Comparison of ENCODE assay signal across 30 cellular contexts in genomic region chr17:6688944-6689343, GRCh38. TPM values are rescaled to one million over a fixed set of nuclear protein-coding genes. Genes with fewer than 3 reads are reported as not detected.
"Had no signal": no experiment of that assay in that cellular context is flagged by ENCODE, and none has a peak within 500 bp of the region (broad histone marks: within the 10 kb centered on the region; RNA-seq: fewer than 3 reads in every experiment).

No MANE protein-coding gene starts in this region.

- FAIRE-seq: urothelium cell line had no signal

- H3K27ac ChIP-seq: stomach, suprapubic skin, testis, thoracic aorta, thyroid gland, tibial artery, tibial nerve, transverse colon, upper lobe of left lung, upper lobe of right lung, uterus, vagina had no signal

- H3K27me3 ChIP-seq: testis, thyroid gland, tibial nerve, upper lobe of left lung, upper lobe of right lung, uterus, vagina had no signal

- H3K9me3 ChIP-seq: stomach, suprapubic skin, testis, thoracic aorta, thyroid gland, tibial artery, tibial nerve, transverse colon, upper lobe of left lung, upper lobe of right lung, uterus, vagina had no signal

- H3K4me3 ChIP-seq: stomach, suprapubic skin, testis, thoracic aorta, thyroid gland, tibial artery, tibial nerve, transverse colon, upper lobe of left lung, upper lobe of right lung, uterus, vagina had no signal

- H3K36me3 ChIP-seq: stomach, suprapubic skin, thoracic aorta, thyroid gland, tibial artery, tibial nerve, transverse colon, upper lobe of left lung, upper lobe of right lung, uterus, vagina had no signal

- ATAC-seq: stimulated activated effector memory CD8-positive, alpha-beta T cell treated with anti-CD3 and anti-CD28 coated beads, Interleukin-12 subunit alpha, Interleukin-12 subunit beta, amount 100 ng/mL, for 72 hours; stimulated activated memory B cell treated with anti-CD40 and anti-IgM and Interleukin-4, amounts not matched to agents 10 μg/mL and 1 μg/mL and 100 μg/mL, for 72 hours; stimulated activated naive B cell treated with anti-CD40 and anti-IgM and Interleukin-4, amounts not matched to agents 10 μg/mL and 1 μg/mL and 100 μg/mL, for 72 hours; stimulated activated naive CD8-positive, alpha-beta T cell treated with anti-CD3 and anti-CD28 coated beads, Interleukin-15, amount 100 ng/mL, for 72 hours; stimulated activated naive CD8-positive, alpha-beta T cell treated with anti-CD3 and anti-CD28 coated beads, Interleukin-15, Interleukin-2, amounts not matched to agents 100 U/mL and 50 U/mL, for 24 hours; upper lobe of right lung had no signal

- DNase-seq: stimulated activated CD4-positive, alpha-beta T cell treated with anti-CD3 and anti-CD28 coated beads, Interleukin-2, amount 100 ng/mL, for 48 hours; stimulated activated CD4-positive, alpha-beta T cell treated with anti-CD3 and anti-CD28 coated beads, Interleukin-4, amount 100 ng/mL, for 1 hour; stimulated activated CD4-positive, alpha-beta T cell treated with anti-CD3 and anti-CD28 coated beads, Interleukin-4, amount 100 ng/mL, for 24 hours; stimulated activated CD4-positive, alpha-beta T cell treated with anti-CD3 and anti-CD28 coated beads, Interleukin-4, amount 100 ng/mL, for 4 hours; stimulated activated CD8-positive, alpha-beta memory T cell treated with anti-CD3 and anti-CD28 coated beads, Interleukin-4, amount 100 ng/mL, for 48 hours; stimulated activated naive B cell treated with anti-CD40 and anti-IgM and Interleukin-4, amounts not matched to agents 10 μg/mL and 1 μg/mL and 100 μg/mL, for 72 hours; stimulated activated naive CD4-positive, alpha-beta T cell; stimulated activated naive CD4-positive, alpha-beta T cell treated with Interleukin-2 at 50 U/mL for 16 hours; stimulated activated naive CD8-positive, alpha-beta T cell treated with anti-CD3 and anti-CD28 coated beads, Interleukin-15, amount 100 ng/mL, for 72 hours; stimulated activated naive CD8-positive, alpha-beta T cell treated with anti-CD3 and anti-CD28 coated beads, Interleukin-15, Interleukin-2, amounts not matched to agents 100 U/mL and 50 U/mL, for 24 hours; stomach; substantia nigra; testis; thyroid gland; tibial artery; transverse colon; trophoblast cell; upper lobe of left lung; upper lobe of right lung; uterus had no signal

- H3K4me1 ChIP-seq: suprapubic skin, testis, thyroid gland, tibial artery, tibial nerve, transverse colon, upper lobe of left lung, upper lobe of right lung, uterus, vagina had no signal

RNA-seq across cellular contexts. Expression of gene SLC13A5, which starts 24.2 kb away (rescaled TPM):
- total RNA-seq: stomach, subcutaneous adipose tissue, thoracic aorta, tibial nerve, transverse colon, upper lobe of right lung, ureter, urinary bladder had no signal

RNA-seq across cellular contexts. Expression of gene C17orf100, which starts 37.4 kb away (rescaled TPM):
- total RNA-seq: thoracic aorta had no signal
